Comparison of ENCODE assay signal across 13 cellular contexts in genomic region chr4:38687571-38688011, GRCh38. TPM values are rescaled to one million over a fixed set of nuclear protein-coding genes. Genes with fewer than 3 reads are reported as not detected.
DNase-seq lines count a peak whose midpoint lies in the region; ATAC-seq and TF ChIP-seq lines count a peak whose summit lies in the region.
"Had no signal": no experiment of that assay in that cellular context is flagged by ENCODE, and none has a peak within 500 bp of the region (broad histone marks: within the 10 kb centered on the region; RNA-seq: fewer than 3 reads in every experiment).

No MANE protein-coding gene starts in this region.

- H3K27me3 ChIP-seq in hepatocyte (no peaks in the 10 kb centered on the region), subcutaneous abdominal adipose tissue (ENCODE audit: control insufficient read depth in 5 of 5, insufficient read depth in 4 of 5, low read length in 5 of 5) (no peaks in the 10 kb centered on the region)

- peaks cover 61% of the 10 kb centered on the region for H4K20me1 ChIP-seq in hepatocyte (ENCODE audit: insufficient read depth, poor library complexity, severe bottlenecking)

- peaks cover 11% of the 10 kb centered on the region for H3K36me3 ChIP-seq in hepatocyte (replicated peaks; ENCODE audit: insufficient read depth, low read depth)
- peaks cover 25 to 52% (median 41%) of the 10 kb centered on the region in 5 donors for H3K36me3 ChIP-seq in subcutaneous abdominal adipose tissue (ENCODE audit: control insufficient read depth in 5 of 5, insufficient read depth in 5 of 5, low read length in 5 of 5)

- CTCF ChIA-PET in activated naive CD4-positive, alpha-beta T cell treated with anti-CD3 and anti-CD28 coated beads for 36 hours (lab: Charles Lee), result interaction anchor here (1.0 to 1.7 kb wide), 8 partner anchors 12 to 508 kb away, joined by 3 to 16 read pairs (median 5); no protein-coding TSS in a partner anchor

- H3K4me2 ChIP-seq in hepatocyte, result no peak overlapping the region

- H3K4me3 Mint-ChIP-seq in activated naive CD4-positive, alpha-beta T cell treated with anti-CD3 and anti-CD28 coated beads for 36 hours, result no peak overlapping the region
- peak overlapping the region in 1 of 2 donors; percentile 30 for H3K4me3 Mint-ChIP-seq in activated T-cell treated with anti-CD3 and anti-CD28 coated beads, Interleukin-2, amount 50 U/mL, for 72 hours

- WGBS in hepatocyte (ENCODE audit: low lambda C conversion rate, missing lambda C conversion rate), result 88% methylated on average over 4 of the region's 4 CpGs

- no peaks in the 10 kb centered on the region for H3K9me3 Mint-ChIP-seq in activated naive CD4-positive, alpha-beta T cell treated with anti-CD3 and anti-CD28 coated beads for 36 hours
- H3K9me3 Mint-ChIP-seq in activated T-cell treated with anti-CD3 and anti-CD28 coated beads, Interleukin-2, amount 50 U/mL, for 72 hours, result no peaks in the 10 kb centered on the region

- peak; percentile 97 for ATAC-seq in activated T-cell treated with anti-CD3 and anti-CD28 coated beads, Interleukin-2, amount 50 U/mL, for 72 hours (replicated peaks in 1 of 2)
- no peak for ATAC-seq in GM19397 (IDR thresholded peaks at IDR 0.05; ENCODE audit: unreplicated experiment)
- ATAC-seq: left lobe of liver had no signal

- peaks cover 16% of the 10 kb centered on the region for H3K4me1 ChIP-seq in hepatocyte (ENCODE audit: insufficient read depth)
- H3K4me1 ChIP-seq in subcutaneous abdominal adipose tissue (ENCODE audit: control insufficient read depth in 5 of 5, insufficient read depth in 5 of 5, low read length in 5 of 5), result peaks cover 7 to 66% (median 62%) of the 10 kb centered on the region in 5 donors

- H3K4me1 Mint-ChIP-seq in activated naive CD4-positive, alpha-beta T cell treated with anti-CD3 and anti-CD28 coated beads for 36 hours (ENCODE audit: low read depth), result peaks cover 62% of the 10 kb centered on the region
- H3K4me1 Mint-ChIP-seq in activated T-cell treated with anti-CD3 and anti-CD28 coated beads, Interleukin-2, amount 50 U/mL, for 72 hours (ENCODE audit: low read depth), result peaks cover 54% of the 10 kb centered on the region

- H3K36me3 Mint-ChIP-seq in activated naive CD4-positive, alpha-beta T cell treated with anti-CD3 and anti-CD28 coated beads for 36 hours (ENCODE audit: low read depth), result peaks cover 31% of the 10 kb centered on the region
- peaks cover 3 to 13% of the 10 kb centered on the region in 2 donors for H3K36me3 Mint-ChIP-seq in activated T-cell treated with anti-CD3 and anti-CD28 coated beads, Interleukin-2, amount 50 U/mL, for 72 hours (ENCODE audit: insufficient read depth in 2 of 2)

- DNase-seq in activated naive CD4-positive, alpha-beta T cell treated with anti-CD3 and anti-CD28 coated beads for 36 hours, result peak; percentile 50
- DNase-seq in activated naive CD4-positive, alpha-beta T cell treated with anti-CD3 and anti-CD28 coated beads, Interleukin-2, amount 50 U/mL, for 16 hours, result no peak
- DNase-seq in activated T-cell treated with anti-CD3 and anti-CD28 coated beads, Interleukin-2, amount 50 U/mL, for 72 hours, result peak; percentile 25 to 36
- no peak for DNase-seq in hepatocyte (ENCODE audit: low spot score)
- no peak for DNase-seq in HCEC 1CT
- no peak for DNase-seq in NCI-H82 (lab: John Stamatoyannopoulos, UW)
- DNase-seq: EL; NCI-H2081; NK-92 treated with Interleukin-12 subunit alpha and Interleukin-12 subunit beta, amount 100 ng/mL, for 24 hours; stimulated activated CD4-positive, alpha-beta T cell treated with anti-CD3 and anti-CD28 coated beads, Interleukin-12 subunit alpha, Interleukin-12 subunit beta, amount 100 ng/mL, for 4 hours had no signal

- TF ChIP-seq CTCF in hepatocyte (IDR thresholded peaks at IDR 0.05; ENCODE audit: poor library complexity), result no peak

- H3K4me3 ChIP-seq in hepatocyte (no peak overlapping the region), subcutaneous abdominal adipose tissue (ENCODE audit: low read depth in 1 of 5, low read length in 5 of 5) (no peak overlapping the region)

- H3K27me3 Mint-ChIP-seq in activated naive CD4-positive, alpha-beta T cell treated with anti-CD3 and anti-CD28 coated beads for 36 hours (ENCODE audit: low read depth), result no peaks in the 10 kb centered on the region
- H3K27me3 Mint-ChIP-seq in activated T-cell treated with anti-CD3 and anti-CD28 coated beads, Interleukin-2, amount 50 U/mL, for 72 hours (ENCODE audit: low read depth), result no peaks in the 10 kb centered on the region

- H3K9ac ChIP-seq in subcutaneous abdominal adipose tissue (ENCODE audit: low read length in 5 of 5), result no peak overlapping the region

- H3K27ac ChIP-seq in hepatocyte (peak overlapping the region; percentile 12), subcutaneous abdominal adipose tissue (ENCODE audit: low read depth, low read length) (peak overlapping the region; percentile 85)

- H3K27ac Mint-ChIP-seq in activated naive CD4-positive, alpha-beta T cell treated with anti-CD3 and anti-CD28 coated beads for 36 hours, result peak overlapping the region; percentile 78
- peak overlapping the region; percentile 38 for H3K27ac Mint-ChIP-seq in activated T-cell treated with anti-CD3 and anti-CD28 coated beads, Interleukin-2, amount 50 U/mL, for 72 hours

- no peak overlapping the region for H2AFZ ChIP-seq in hepatocyte

- H3K9me2 ChIP-seq in hepatocyte (replicated peaks; ENCODE audit: insufficient read depth), result no peaks in the 10 kb centered on the region

- intact Hi-C loops in activated naive CD4-positive, alpha-beta T cell treated with anti-CD3 and anti-CD28 coated beads for 36 hours (cut with micrococcal nuclease), result loop anchor here (1.0 to 2.0 kb wide), 2 partner anchors 20 to 43 kb away; no protein-coding TSS in a partner anchor

- H3K9me3 ChIP-seq in hepatocyte (ENCODE audit: low read depth) (no peaks in the 10 kb centered on the region), subcutaneous abdominal adipose tissue (ENCODE audit: control insufficient read depth in 5 of 5, low read length in 5 of 5) (no peaks in the 10 kb centered on the region)

- H3K79me2 ChIP-seq in hepatocyte, result peaks cover 73% of the 10 kb centered on the region

RNA-seq across cellular contexts. Expression of gene KLF3, which starts 23.6 kb away (rescaled TPM):
- total RNA-seq in activated naive CD4-positive, alpha-beta T cell treated with anti-CD3 and anti-CD28 coated beads for 36 hours, result 10 to 100 TPM; 15.2 to 15.8 TPM
- total RNA-seq in activated T-cell treated with anti-CD3 and anti-CD28 coated beads, Interleukin-2, amount 50 U/mL, for 72 hours, result 1 to 10 TPM; 7.4 to 9.6 TPM
- total RNA-seq in hepatocyte, result 77.3 and 81.1 TPM in 2 replicates
- polyA plus RNA-seq in hepatocyte, result 68.4 and 74.2 TPM in 2 replicates

Comparison
In these comparisons a context has a peak if more than half of its experiments do, and no peak if none do; other contexts are left out.
1. DNase-seq: peak in activated naive CD4-positive, alpha-beta T cell treated with anti-CD3 and anti-CD28 coated beads for 36 hours (single experiment) and activated T-cell treated with anti-CD3 and anti-CD28 coated beads, Interleukin-2, amount 50 U/mL, for 72 hours (2 of 2); none in activated naive CD4-positive, alpha-beta T cell treated with anti-CD3 and anti-CD28 coated beads, Interleukin-2, amount 50 U/mL, for 16 hours (single experiment), hepatocyte (single experiment), HCEC 1CT (single experiment) and NCI-H82 (single experiment).